In the genomic region with DNA sequence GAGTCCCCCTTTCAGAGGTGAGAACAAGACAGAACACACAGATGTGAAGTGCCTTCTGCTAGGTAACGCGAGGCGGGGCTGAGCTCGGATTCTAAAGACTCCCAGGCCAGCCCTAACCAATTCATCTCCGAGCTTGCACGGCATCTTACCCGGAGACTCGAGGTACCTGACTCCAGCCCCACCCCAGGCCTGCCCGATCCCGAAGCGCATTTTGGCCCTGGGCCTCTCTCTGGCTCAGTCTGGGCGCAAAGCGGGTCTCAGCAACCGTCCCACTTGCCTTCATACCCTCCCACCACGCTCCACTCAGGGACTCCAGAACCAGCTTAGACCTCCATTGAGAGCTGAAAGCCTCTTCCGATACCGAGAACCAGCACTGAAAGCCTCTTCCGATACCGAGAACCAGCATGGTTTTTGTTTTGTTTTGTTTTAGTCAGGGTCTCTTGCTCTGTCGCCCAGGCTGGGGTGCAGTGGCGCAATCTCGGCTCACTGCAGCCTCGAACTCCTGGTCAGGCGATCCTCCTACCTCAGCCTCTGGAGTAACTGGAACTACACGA, we compare ENCODE assay signal across 8 cellular contexts. TPM values are rescaled to one million over a fixed set of nuclear protein-coding genes. Genes with fewer than 3 reads are reported as not detected.
DNase-seq lines count a peak whose midpoint lies in the region; ATAC-seq and TF ChIP-seq lines count a peak whose summit lies in the region.

No MANE protein-coding gene starts in this region.

- intact Hi-C loops in stomach (cut with DNase I; ENCODE audit: low total_unique reads): no loop called here

- H3K27me3 ChIP-seq in BE2C (no peaks in the 10 kb centered on the region), stomach (no peaks in the 10 kb centered on the region)

- H3K36me3 ChIP-seq in BE2C: peaks cover 18% of the 10 kb centered on the region; the same call in 1 of the 2 replicates
- peaks cover 0 to 30% (median 28%) of the 10 kb centered on the region in 4 donors for H3K36me3 ChIP-seq in stomach

- TF ChIP-seq CTCF in BE2C (IDR thresholded peaks at IDR 0.05; ENCODE audit: low read depth, low read length) (no peak), epithelial cell of proximal tubule (conservative IDR thresholded peaks at IDR 0.05; ENCODE audit: low read depth, low read length) (no peak), stomach (IDR thresholded peaks at IDR 0.05) (no peak)

- no peak for TF ChIP-seq EP300 in stomach (IDR thresholded peaks at IDR 0.05)

- peak overlapping the region; percentile 94 for H3K4me3 ChIP-seq in BE2C (ENCODE audit: low read depth, low read length)
- peak overlapping the region; percentile 81 for H3K4me3 ChIP-seq in epithelial cell of proximal tubule (ENCODE audit: low read depth, low read length)
- H3K4me3 ChIP-seq in stomach: peak overlapping the region; percentile 71 to 79 (median 76)

- peak; percentile 58 for ATAC-seq in HG03354 (IDR thresholded peaks at IDR 0.05; ENCODE audit: poor library complexity, severe bottlenecking, unreplicated experiment)
- ATAC-seq in natural killer cell treated with Interleukin-12 subunit alpha and Interleukin-12 subunit beta and Interleukin-15 and Interleukin-18, amount 100 ng/mL, for 72 hours: peak; percentile 63 to 65

- H3K4me1 Mint-ChIP-seq in natural killer cell treated with Interleukin-12 subunit alpha and Interleukin-12 subunit beta and Interleukin-15 and Interleukin-18, amount 100 ng/mL, for 72 hours (ENCODE audit: low read depth in 2 of 2): peaks cover 36 to 43% of the 10 kb centered on the region in 2 donors

- peak overlapping the region; percentile 93 for H3K4me3 Mint-ChIP-seq in natural killer cell treated with Interleukin-12 subunit alpha and Interleukin-12 subunit beta and Interleukin-15 and Interleukin-18, amount 100 ng/mL, for 72 hours

- H3K27ac ChIP-seq in stomach: peak overlapping the region; percentile 88 to 96 (median 95)

- H3K27ac Mint-ChIP-seq in natural killer cell treated with Interleukin-12 subunit alpha and Interleukin-12 subunit beta and Interleukin-15 and Interleukin-18, amount 100 ng/mL, for 72 hours: peak overlapping the region; percentile 96 to 99

- no peaks in the 10 kb centered on the region for H3K36me3 Mint-ChIP-seq in natural killer cell treated with Interleukin-12 subunit alpha and Interleukin-12 subunit beta and Interleukin-15 and Interleukin-18, amount 100 ng/mL, for 72 hours

- peak; percentile 31 for DNase-seq in BE2C
- peak; percentile 11 for DNase-seq in NCI-H774 (lab: John Stamatoyannopoulos, UW)
- peak; percentile 83 for DNase-seq in activated CD8-positive, alpha-beta memory T cell treated with anti-CD3 and anti-CD28 coated beads, Interleukin-2, amount 50 U/mL, for 48 hours
- DNase-seq in epithelial cell of proximal tubule (ENCODE audit: low read depth): no peak
- DNase-seq in natural killer cell treated with Interleukin-12 subunit alpha and Interleukin-12 subunit beta and Interleukin-15 and Interleukin-18, amount 100 ng/mL, for 72 hours (ENCODE audit: low spot score): peak; percentile 66
- peak; percentile 73 for DNase-seq in stomach

- peak; percentile 38 for TF ChIP-seq POLR2A in GM19099 (IDR thresholded peaks at IDR 0.05; ENCODE audit: extremely low read depth, insufficient read length, low read depth)
- no peak for TF ChIP-seq POLR2A in stomach (IDR thresholded peaks at IDR 0.05)

- no peaks in the 10 kb centered on the region; the same call in 1 of the 2 replicates for H3K4me1 ChIP-seq in BE2C
- H3K4me1 ChIP-seq in stomach: peaks cover 13 to 54% (median 38%) of the 10 kb centered on the region in 4 donors

- no peaks in the 10 kb centered on the region for H3K9me3 ChIP-seq in BE2C
- H3K9me3 ChIP-seq in stomach: no peaks in the 10 kb centered on the region

- no peaks in the 10 kb centered on the region for H3K9me3 Mint-ChIP-seq in natural killer cell treated with Interleukin-12 subunit alpha and Interleukin-12 subunit beta and Interleukin-15 and Interleukin-18, amount 100 ng/mL, for 72 hours

- 2 to 4% (median 2%) methylated on average over 16 to 25 of the region's 25 CpGs for WGBS in stomach, 5 donors

- no peaks in the 10 kb centered on the region for H3K27me3 Mint-ChIP-seq in natural killer cell treated with Interleukin-12 subunit alpha and Interleukin-12 subunit beta and Interleukin-15 and Interleukin-18, amount 100 ng/mL, for 72 hours

RNA-seq across cellular contexts. Expression of gene DYNLRB1, which starts 0.7 kb away (rescaled TPM):
- 526 TPM for polyA plus RNA-seq in BE2C (2012; ENCODE audit: insufficient read depth, insufficient read length, low read depth)
- 165 and 193 TPM in 2 replicates for total RNA-seq in epithelial cell of proximal tubule
- total RNA-seq in natural killer cell treated with Interleukin-12 subunit alpha and Interleukin-12 subunit beta and Interleukin-15 and Interleukin-18, amount 100 ng/mL, for 72 hours: 100 to 1,000 TPM in 1 of 2 donors, 10 to 100 TPM in 1; 71.4 to 120 TPM
- 100 to 1,000 TPM in 2 of 5 donors, 10 to 100 TPM in 3; 17.3 to 171 (median 98.0) TPM for total RNA-seq in stomach
- polyA plus RNA-seq in stomach: 100 to 1,000 TPM; 208 to 224 (median 220) TPM

RNA-seq across cellular contexts. Expression of gene MAP1LC3A, which starts 43.0 kb away (rescaled TPM):
- 6.6 TPM for polyA plus RNA-seq in BE2C (2012; ENCODE audit: insufficient read depth, insufficient read length, low read depth)
- total RNA-seq in epithelial cell of proximal tubule (21.6 and 28.3 TPM in 2 replicates), stomach (10 to 100 TPM; 11.7 to 85.7 (median 29.7) TPM)
- 1 to 10 TPM; 5.3 to 6.4 TPM for total RNA-seq in natural killer cell treated with Interleukin-12 subunit alpha and Interleukin-12 subunit beta and Interleukin-15 and Interleukin-18, amount 100 ng/mL, for 72 hours
- 10 to 100 TPM; 63.2 to 98.4 (median 68.7) TPM for polyA plus RNA-seq in stomach
